In the genomic region with DNA sequence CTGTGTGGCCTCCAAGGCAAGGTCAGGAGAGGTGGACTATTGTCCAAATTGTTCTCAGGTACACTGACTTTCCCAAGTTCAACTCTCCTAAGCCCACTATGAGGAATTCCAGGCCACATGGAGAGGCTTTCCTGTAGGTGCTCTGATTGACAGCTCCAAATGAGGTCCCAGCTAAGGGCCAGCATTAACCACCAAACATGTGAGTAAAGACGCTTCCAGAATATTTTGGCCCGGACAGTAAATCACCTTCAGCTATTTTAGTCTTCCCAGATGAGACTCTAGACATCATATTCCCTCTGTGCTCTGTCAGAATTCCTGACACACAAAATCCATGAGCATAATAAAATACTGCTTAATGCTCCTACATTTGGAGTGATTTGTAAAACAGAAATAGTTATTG, we compare ENCODE assay signal across 16 cellular contexts.
DNase-seq lines count a peak whose midpoint lies in the region; ATAC-seq, FAIRE-seq and TF ChIP-seq lines count a peak whose summit lies in the region.
"Had no signal": no experiment of that assay in that cellular context is flagged by ENCODE, and none has a peak within 500 bp of the region (broad histone marks: within the 10 kb centered on the region; RNA-seq: fewer than 3 reads in every experiment).

No MANE protein-coding gene starts in this region.

- H3K9me3 ChIP-seq in A549 (no peaks in the 10 kb centered on the region), Panc1 (ENCODE audit: control insufficient read depth, insufficient read depth, low read depth, low read length) (no peaks in the 10 kb centered on the region), skeletal muscle tissue (ENCODE audit: control insufficient read depth in 3 of 3, low read length in 3 of 3) (no peaks in the 10 kb centered on the region)
- H3K9me3 ChIP-seq: BE2C, Caco-2, HAP-1 had no signal

- H3K9ac ChIP-seq in skeletal muscle tissue (ENCODE audit: low read depth in 1 of 3, low read length in 3 of 3) = no peak overlapping the region

- no peak for TF ChIP-seq RAD21 in A549 (conservative IDR thresholded peaks at IDR 0.05 in 1 of 2, IDR thresholded peaks at IDR 0.05 in 1 of 2)

- TF ChIP-seq CTCF in A549 (IDR thresholded peaks at IDR 0.05) (no peak), Panc1 (IDR thresholded peaks at IDR 0.05) (no peak)

- DNase-seq in A549 (ENCODE audit: low read depth in 1 of 2, low spot score in 1 of 2) (no peak), Panc1 (ENCODE audit: low read depth, low spot score) (no peak), myocyte (ENCODE audit: low read depth) (peak; percentile 77)
- DNase-seq in stimulated activated naive CD4-positive, alpha-beta T cell treated with Interleukin-2 at 50 U/mL for 16 hours (lab: John Stamatoyannopoulos, UW) = no peak
- DNase-seq: ACHN; BE2C; C1 segment of cervical spinal cord; Caco-2; CD4-positive, alpha-beta T cell; DMS153; DMS79; GDM1 had no signal

- H3K27me3 ChIP-seq in Panc1 (ENCODE audit: control insufficient read depth, insufficient read depth, low read length) (no peaks in the 10 kb centered on the region), skeletal muscle tissue (ENCODE audit: control insufficient read depth in 3 of 3, insufficient read depth in 3 of 3, low read length in 3 of 3) (no peaks in the 10 kb centered on the region)
- H3K27me3 ChIP-seq: BE2C had no signal

- BruUV-seq in Panc1 (replicated peaks; lab: Mats Ljungman, UMichigan) = no TSS peak

- no peak overlapping the region for H3K4me2 ChIP-seq in A549

- no peak for ATAC-seq in A549
- no peak for ATAC-seq in Panc1
- no peak for ATAC-seq in GM18502 (IDR thresholded peaks at IDR 0.05; ENCODE audit: poor library complexity, unreplicated experiment)

- H3K36me3 ChIP-seq in Panc1 (ENCODE audit: control insufficient read depth, insufficient read depth, low read length) (no peaks in the 10 kb centered on the region), skeletal muscle tissue (ENCODE audit: control insufficient read depth in 3 of 3, insufficient read depth in 3 of 3, low read length in 3 of 3) (no peaks in the 10 kb centered on the region)
- H3K36me3 ChIP-seq: BE2C, HAP-1 had no signal

- POLR2A ChIA-PET in A549 (lab: Yijun Ruan, JAX) (interaction anchor here (0.7 kb wide), 1 partner anchor 25 kb away, joined by 3 read pairs; no protein-coding TSS in a partner anchor), Panc1 (lab: Charles Lee) (no interaction called here)

- TF ChIP-seq EP300 in A549 (IDR thresholded peaks at IDR 0.05) = no peak

- in situ Hi-C loops in Panc1 (cut with HindIII; ENCODE audit: low pct_unique_long_range_greater_than_20kb, low sequenced_read_pairs) = no loop called here

- TF ChIP-seq POLR2A in A549 (IDR thresholded peaks at IDR 0.05; ENCODE audit: low read length) = no peak

- intact Hi-C loops in Panc1 (cut with micrococcal nuclease; ENCODE audit: unreplicated experiment) = loop anchor here (10.0 kb wide), 1 partner anchor 627 kb away; no protein-coding TSS in a partner anchor

- 0 out of 6 replicates have a peak overlapping the region, but pooled peaks of 1 of the 2 experiments have one; percentile 2 for H3K27ac ChIP-seq in A549
- peak overlapping the region; percentile 29; the same call in 1 of the 2 replicates for H3K27ac ChIP-seq in Panc1 (ENCODE audit: low read length)
- H3K27ac ChIP-seq in skeletal muscle tissue (ENCODE audit: low read depth, low read length) = peak overlapping the region; percentile 26

- peak; percentile 43 for FAIRE-seq in A549 (lab: Jason Lieb, UNC)
- FAIRE-seq: GM19239 had no signal

- H3K4me1 ChIP-seq in A549 = no peaks in the 10 kb centered on the region
- no peaks in the 10 kb centered on the region; the same call in 1 of the 2 replicates for H3K4me1 ChIP-seq in Panc1 (ENCODE audit: control insufficient read depth, insufficient read depth, low read length)
- H3K4me1 ChIP-seq in skeletal muscle tissue (ENCODE audit: control insufficient read depth in 3 of 3, insufficient read depth in 3 of 3, low read length in 3 of 3) = peaks cover 6 to 32% (median 8%) of the 10 kb centered on the region in 3 donors
- H3K4me1 ChIP-seq: BE2C, Caco-2 had no signal

- CTCF ChIA-PET in A549 (lab: Yijun Ruan, JAX) (interaction anchor here (1.9 to 2.4 kb wide), 2 partner anchors 27 to 48 kb away, joined by 5 to 8 read pairs; no protein-coding TSS in a partner anchor), Panc1 (lab: Charles Lee) (no interaction called here)

- 85% methylated on average over 2 of the region's 2 CpGs for WGBS in A549 (ENCODE audit: missing lambda C conversion rate)

- no peak overlapping the region for H3K4me3 ChIP-seq in A549
- H3K4me3 ChIP-seq in Panc1 (ENCODE audit: low read depth in 2 of 2, low read length in 2 of 2) = no peak overlapping the region
- no peak overlapping the region for H3K4me3 ChIP-seq in skeletal muscle tissue (ENCODE audit: low read length in 3 of 3)
- H3K4me3 ChIP-seq: HAP-1 had no signal

TF ChIP-seq in A549, 52 proteins besides CTCF, POLR2A, EP300 and RAD21:
- no peak for TF ChIP-seq HES2 (IDR thresholded peaks at IDR 0.05)
- TF ChIP-seq RARB (CRISPR knock-in tag; IDR thresholded peaks at IDR 0.05) = no peak
- TF ChIP-seq MAX (IDR thresholded peaks at IDR 0.05) = no peak
- no peak for TF ChIP-seq ZNF302 (CRISPR knock-in tag; IDR thresholded peaks at IDR 0.05)
- no peak for TF ChIP-seq EHMT2 (IDR thresholded peaks at IDR 0.05; ENCODE audit: low read depth)
- no peak for TF ChIP-seq FOSB (CRISPR knock-in tag; IDR thresholded peaks at IDR 0.05)
- TF ChIP-seq POLR2AphosphoS2 (conservative IDR thresholded peaks at IDR 0.05; ENCODE audit: low read length) = no peak
- TF ChIP-seq, protein P1, sequence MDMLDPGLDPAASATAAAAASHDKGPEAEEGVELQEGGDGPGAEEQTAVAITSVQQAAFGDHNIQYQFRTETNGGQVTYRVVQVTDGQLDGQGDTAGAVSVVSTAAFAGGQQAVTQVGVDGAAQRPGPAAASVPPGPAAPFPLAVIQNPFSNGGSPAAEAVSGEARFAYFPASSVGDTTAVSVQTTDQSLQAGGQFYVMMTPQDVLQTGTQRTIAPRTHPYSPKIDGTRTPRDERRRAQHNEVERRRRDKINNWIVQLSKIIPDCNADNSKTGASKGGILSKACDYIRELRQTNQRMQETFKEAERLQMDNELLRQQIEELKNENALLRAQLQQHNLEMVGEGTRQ (IDR thresholded peaks at IDR 0.05) = no peak
